Comparison of ENCODE assay signal across 24 cellular contexts in the genomic region with DNA sequence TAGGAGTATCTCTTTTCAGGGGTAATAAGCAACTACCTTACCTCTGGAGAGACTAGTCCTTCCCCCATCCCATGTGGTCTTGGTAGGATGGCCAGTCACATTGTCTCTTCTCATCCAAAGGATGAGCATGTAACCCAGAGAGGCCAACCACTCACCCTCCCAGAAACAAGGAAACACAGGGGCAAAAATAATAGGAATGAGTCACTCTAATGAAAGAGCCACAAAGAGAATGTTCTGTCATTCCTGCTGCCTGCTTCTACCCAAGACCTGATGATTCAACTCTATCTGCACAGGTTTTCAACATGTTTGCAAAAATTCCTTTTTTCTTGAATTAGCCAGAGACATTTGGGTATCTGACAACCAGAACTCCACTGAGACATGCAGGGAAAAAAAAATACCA.
A peak's percentile ranks its signal among the peaks of the same experiment; 100 is the strongest.
DNase-seq lines count a peak whose midpoint lies in the region; ATAC-seq and TF ChIP-seq lines count a peak whose summit lies in the region.
"Had no signal": no experiment of that assay in that cellular context is flagged by ENCODE, and none has a peak within 500 bp of the region (broad histone marks: within the 10 kb centered on the region; RNA-seq: fewer than 3 reads in every experiment).

No MANE protein-coding gene starts in this region.

- TF ChIP-seq CTCF in body of pancreas (IDR thresholded peaks at IDR 0.05): no peak

- intact Hi-C loops in body of pancreas (cut with DNase I): no loop called here

- H3K27ac ChIP-seq in body of pancreas: no peak overlapping the region
- H3K27ac ChIP-seq: esophagus squamous epithelium, SJSA1, tibial artery had no signal

- DNase-seq in DMS53 treated with DMSO at 0.1 percent for 48 hours (lab: John Stamatoyannopoulos, UW; ENCODE audit: unreplicated experiment): peak; percentile 93
- peak; percentile 74 for DNase-seq in LoVo (ENCODE audit: low spot score)
- DNase-seq in body of pancreas: no peak
- peak; percentile 87 for DNase-seq in kidney glomerular epithelial cell (lab: John Stamatoyannopoulos, UW)
- no peak for DNase-seq in superior temporal gyrus (ENCODE audit: extremely low spot score)
- no peak for DNase-seq in epidermal melanocyte (ENCODE audit: insufficient read length, low spot score)
- DNase-seq in hypothalamus (lab: John Stamatoyannopoulos, UW): no peak
- DNase-seq: activated B cell treated with CpG ODN at 0.5 μM for 24 hours; activated CD4-positive, alpha-beta memory T cell treated with anti-CD3 and anti-CD28 coated beads, Interleukin-2, amount 10 ng/mL, durations not matched to agents 7 days and 5 days; activated naive CD4-positive, alpha-beta T cell treated with Interleukin-2 at 50 U/mL for 16 hours; activated T-cell treated with anti-CD3 and anti-CD28 coated beads, Interleukin-2, amount 50 U/mL, for 1 hour; CD4-positive, alpha-beta memory T cell; cerebellar nuclear complex; DND-41; esophagus squamous epithelium; MV-4-11; NCI-H187; NCI-H774; stimulated activated CD4-positive, alpha-beta T cell treated with anti-CD3 and anti-CD28 coated beads, Interleukin-2, amount 100 ng/mL, for 24 hours; stimulated activated naive CD4-positive, alpha-beta T cell treated with Interleukin-2 at 50 U/mL for 16 hours; tibial artery had no signal

- ATAC-seq in body of pancreas: peak; percentile 60
- ATAC-seq in GM19455 (IDR thresholded peaks at IDR 0.05; ENCODE audit: unreplicated experiment): no peak
- ATAC-seq: left lobe of liver had no signal

- H3K4me3 ChIP-seq in body of pancreas: no peak overlapping the region
- H3K4me3 ChIP-seq: esophagus squamous epithelium, SJSA1, tibial artery had no signal

- no peaks in the 10 kb centered on the region for H3K9me3 ChIP-seq in body of pancreas
- H3K9me3 ChIP-seq: SJSA1 had no signal

- H3K27me3 ChIP-seq in body of pancreas: no peaks in the 10 kb centered on the region

- H3K36me3 ChIP-seq in body of pancreas (replicated peaks in 1 of 2; ENCODE audit: insufficient read depth in 1 of 2, low read depth in 2 of 2): no peaks in the 10 kb centered on the region
- H3K36me3 ChIP-seq: esophagus squamous epithelium, SJSA1, tibial artery had no signal

- H3K4me1 ChIP-seq in body of pancreas: peaks cover 18% of the 10 kb centered on the region
- H3K4me1 ChIP-seq: esophagus squamous epithelium, SJSA1, tibial artery had no signal

- no peak for TF ChIP-seq POLR2A in body of pancreas (IDR thresholded peaks at IDR 0.05)

Comparison
In these comparisons a context has a peak if more than half of its experiments do, and no peak if none do; other contexts are left out.
1. DNase-seq: peak in DMS53 treated with DMSO at 0.1 percent for 48 hours (single experiment), LoVo (single experiment) and kidney glomerular epithelial cell (single experiment); none in body of pancreas (0 of 4), superior temporal gyrus (single experiment), epidermal melanocyte (single experiment) and hypothalamus (0 of 51).